18 cellular contexts compared by ENCODE assay signal in genomic region chr17:31475378-31476162, GRCh38.
DNase-seq lines count a peak whose midpoint lies in the region; ATAC-seq, FAIRE-seq and TF ChIP-seq lines count a peak whose summit lies in the region.
"Had no signal": no experiment of that assay in that cellular context is flagged by ENCODE, and none has a peak within 500 bp of the region (broad histone marks: within the 10 kb centered on the region; RNA-seq: fewer than 3 reads in every experiment).

No MANE protein-coding gene starts in this region.

- no peaks in the 10 kb centered on the region for H4K20me1 ChIP-seq in HepG2 (ENCODE audit: insufficient read depth, low read length)

- under 1% methylated on average over 16 of the region's 16 CpGs for WGBS in HepG2 (ENCODE audit: low lambda C conversion rate)

- no TSS peak for BruUV-seq in HepG2 (replicated peaks; lab: Mats Ljungman, UMichigan)

- H3K9ac ChIP-seq in HepG2 (ENCODE audit: insufficient read depth, low read depth, low read length) = peak overlapping the region; percentile 68

- CTCF ChIA-PET in HepG2 (lab: Yijun Ruan, JAX; ENCODE audit: low intra/inter-chr PET ratio, low total read pairs) = no interaction called here

- H3K4me2 ChIP-seq in HepG2 (ENCODE audit: low read depth, low read length) = peak overlapping the region; percentile 87
- H3K4me2 ChIP-seq: PC-9 had no signal

- POLR2A ChIA-PET in HepG2 (lab: Yijun Ruan, JAX) = interaction anchor here (1.4 to 6.9 kb wide), 7 partner anchors 9 to 36 kb away, joined by 4 to 161 read pairs (median 10); no protein-coding TSS in a partner anchor

- H3K9me3 ChIP-seq in HepG2 (ENCODE audit: low read length) = no peaks in the 10 kb centered on the region
- no peaks in the 10 kb centered on the region for H3K9me3 ChIP-seq in lower lobe of right lung

- peak; percentile 74 for ATAC-seq in HepG2
- no peak for ATAC-seq in GM18870 (IDR thresholded peaks at IDR 0.05; ENCODE audit: unreplicated experiment)
- ATAC-seq in HG02759 (IDR thresholded peaks at IDR 0.05; ENCODE audit: unreplicated experiment) = no peak
- no peak for ATAC-seq in lower lobe of right lung

- TF ChIP-seq EP300 in HepG2 (IDR thresholded peaks at IDR 0.05; ENCODE audit: low read depth in 2 of 2, low read length in 2 of 2) = peak; percentile 85 to 96; a peak in 3 of 4 replicates
- peak; percentile 84 for TF ChIP-seq EP300 in HepG2 (CRISPR knock-in tag; IDR thresholded peaks at IDR 0.05; ENCODE audit: borderline replicate concordance)

- no peaks in the 10 kb centered on the region; a peak in 1 of 5 replicates for H3K27me3 ChIP-seq in HepG2 (ENCODE audit: control insufficient read depth in 1 of 2, insufficient read depth in 2 of 2, low read length in 2 of 2)
- H3K27me3 ChIP-seq in lower lobe of right lung (ENCODE audit: low read depth) = peaks cover 5% of the 10 kb centered on the region

- no peak for TF ChIP-seq POLR2A in HepG2 (IDR thresholded peaks at IDR 0.05; ENCODE audit: insufficient read depth in 1 of 2, low read depth in 2 of 2, low read length in 2 of 2)

- in situ Hi-C loops in HepG2 (cut with HindIII; ENCODE audit: extremely low pct_ligation_motif_present, low pct_unique_long_range_greater_than_20kb) (no loop called here), G401 (cut with HindIII; ENCODE audit: low sequenced_read_pairs) (no loop called here)

- TF ChIP-seq CTCF in GM12865 (IDR thresholded peaks at IDR 0.05; ENCODE audit: insufficient read depth, low read depth, low read length, missing control alignments) (no peak), HepG2 (CRISPR knock-in tag; IDR thresholded peaks at IDR 0.05) (no peak), lower lobe of right lung (IDR thresholded peaks at IDR 0.05) (no peak)

- H3K4me3 ChIP-seq in GM12865 (ENCODE audit: low read depth, low read length) (no peak overlapping the region), HepG2 (replicated peaks in 1 of 3; ENCODE audit: insufficient read depth in 1 of 3, low read depth in 2 of 3, low read length in 3 of 3) (peak overlapping the region; percentile 12 to 59 (median 26); a peak in 5 of 6 replicates), lower lobe of right lung (no peak overlapping the region)
- H3K4me3 ChIP-seq: PC-9 had no signal

- peak; percentile 33 for DNase-seq in GM12865 (ENCODE audit: low read depth)
- DNase-seq in HepG2 (ENCODE audit: low spot score) = peak; percentile 96
- peak; percentile 54 for DNase-seq in retina
- no peak for DNase-seq in G401 (ENCODE audit: low spot score)
- no peak for DNase-seq in lower lobe of right lung
- DNase-seq: DMS 273 treated with DMSO at 0.1 percent for 48 hours, HFFc6, NCI-H1048, NCI-H1694, NCI-H2107, NCI-H446 treated with DMSO at 0.1 percent for 48 hours, NCI-H748 treated with DMSO at 0.1 percent for 48 hours, PC-9 had no signal

- no peak for TF ChIP-seq RAD21 in HepG2 (CRISPR knock-in tag; IDR thresholded peaks at IDR 0.05)

- H3K27ac ChIP-seq in angular gyrus (ENCODE audit: low read depth, low read length) (peak overlapping the region; percentile 41), HepG2 (ENCODE audit: extremely low read length, insufficient read depth, low read length) (peak overlapping the region; percentile 96), lower lobe of right lung (no peak overlapping the region)
- H3K27ac ChIP-seq: PC-9 had no signal

- peaks cover 96% of the 10 kb centered on the region for H3K4me1 ChIP-seq in HepG2 (ENCODE audit: insufficient read depth, low read length)
- no peaks in the 10 kb centered on the region for H3K4me1 ChIP-seq in lower lobe of right lung

- no peak overlapping the region for H2AFZ ChIP-seq in HepG2 (ENCODE audit: low read length)
- H2AFZ ChIP-seq: PC-9 had no signal

- FAIRE-seq in HepG2 (lab: Jason Lieb, UNC) = peak; percentile 94
- FAIRE-seq: GM18507, H1 had no signal

- intact Hi-C loops in HepG2 (cut with micrococcal nuclease; ENCODE audit: unreplicated experiment) = loop anchor here (5.0 kb wide), 1 partner anchor 38 kb away; no protein-coding TSS in a partner anchor
- intact Hi-C loops in lower lobe of right lung (cut with DNase I) = no loop called here

- H3K36me3 ChIP-seq in HepG2 (replicated peaks in 1 of 2; ENCODE audit: control insufficient read depth in 1 of 2, insufficient read depth in 2 of 2, low read length in 2 of 2) (no peaks in the 10 kb centered on the region), lower lobe of right lung (no peaks in the 10 kb centered on the region)

- no peaks in the 10 kb centered on the region for H3K79me2 ChIP-seq in HepG2 (ENCODE audit: insufficient read depth, low read length)

TF ChIP-seq in HepG2, 621 proteins besides CTCF, POLR2A, EP300 and RAD21 (continues in another document):
- TF ChIP-seq PRMT3 (CRISPR knock-in tag; IDR thresholded peaks at IDR 0.05; ENCODE audit: borderline replicate concordance, low read depth) = 0 out of 2 replicates have a peak, but pooled peaks have one; percentile 25
- no peak; the same call in 1 of the 2 replicates for TF ChIP-seq ELF4 (CRISPR knock-in tag; IDR thresholded peaks at IDR 0.05; ENCODE audit: borderline replicate concordance)
- no peak for TF ChIP-seq ZNF142 (CRISPR knock-in tag; IDR thresholded peaks at IDR 0.05)
- peak; percentile 78 for TF ChIP-seq PPARG (CRISPR knock-in tag; conservative IDR thresholded peaks at IDR 0.05)
- 0 out of 2 replicates have a peak, but pooled peaks have one; percentile 58 for TF ChIP-seq ZSCAN21 (CRISPR knock-in tag; IDR thresholded peaks at IDR 0.05; ENCODE audit: borderline replicate concordance)
- TF ChIP-seq ZNF292 (CRISPR knock-in tag; IDR thresholded peaks at IDR 0.05; ENCODE audit: borderline replicate concordance, low read depth) = peak; percentile 97; the same call in 1 of the 2 replicates
- peak; percentile 79 for TF ChIP-seq TCF7 (IDR thresholded peaks at IDR 0.05; ENCODE audit: low read depth)
- TF ChIP-seq ZBTB7B (CRISPR knock-in tag; IDR thresholded peaks at IDR 0.05) = peak; percentile 78
- peak; percentile 99 for TF ChIP-seq ZKSCAN8 (CRISPR knock-in tag; IDR thresholded peaks at IDR 0.05; ENCODE audit: borderline replicate concordance)
- 0 out of 2 replicates have a peak, but pooled peaks have one; percentile 27 for TF ChIP-seq RORA (CRISPR knock-in tag; IDR thresholded peaks at IDR 0.05)
- no peak for TF ChIP-seq TAF1 (CRISPR knock-in tag; IDR thresholded peaks at IDR 0.05)
- TF ChIP-seq ZNF615 (CRISPR knock-in tag; IDR thresholded peaks at IDR 0.05; ENCODE audit: borderline replicate concordance) = no peak
- TF ChIP-seq KDM6A (CRISPR knock-in tag; IDR thresholded peaks at IDR 0.05; ENCODE audit: low read depth) = peak; percentile 85
- no peak for TF ChIP-seq MBD4 (IDR thresholded peaks at IDR 0.05; ENCODE audit: borderline replicate concordance, low read length)
- TF ChIP-seq BORCS8-MEF2B (CRISPR knock-in tag; IDR thresholded peaks at IDR 0.05) = peak; percentile 75; the same call in 1 of the 2 replicates
- TF ChIP-seq RBM22 (optimal IDR thresholded peaks at IDR 0.05; ENCODE audit: low read length) = no peak
- peak; percentile 73 for TF ChIP-seq ZNF350 (CRISPR knock-in tag; IDR thresholded peaks at IDR 0.05; ENCODE audit: borderline replicate concordance, low read depth)
- TF ChIP-seq ZNF256 (CRISPR knock-in tag; conservative IDR thresholded peaks at IDR 0.05) = no peak
- peak; percentile 82 for TF ChIP-seq BRF2 (CRISPR knock-in tag; IDR thresholded peaks at IDR 0.05)

Comparison
In these comparisons a context has a peak if more than half of its experiments do, and no peak if none do; other contexts are left out.
1. DNase-seq: peak in GM12865 (single experiment), HepG2 (single experiment) and retina (single experiment); none in G401 (single experiment) and lower lobe of right lung (single experiment).
2. H3K4me3 ChIP-seq: peak in HepG2 (3 of 3); none in GM12865 (single experiment) and lower lobe of right lung (single experiment).